ENCODE assay signal across 9 cellular contexts in the genomic region with DNA sequence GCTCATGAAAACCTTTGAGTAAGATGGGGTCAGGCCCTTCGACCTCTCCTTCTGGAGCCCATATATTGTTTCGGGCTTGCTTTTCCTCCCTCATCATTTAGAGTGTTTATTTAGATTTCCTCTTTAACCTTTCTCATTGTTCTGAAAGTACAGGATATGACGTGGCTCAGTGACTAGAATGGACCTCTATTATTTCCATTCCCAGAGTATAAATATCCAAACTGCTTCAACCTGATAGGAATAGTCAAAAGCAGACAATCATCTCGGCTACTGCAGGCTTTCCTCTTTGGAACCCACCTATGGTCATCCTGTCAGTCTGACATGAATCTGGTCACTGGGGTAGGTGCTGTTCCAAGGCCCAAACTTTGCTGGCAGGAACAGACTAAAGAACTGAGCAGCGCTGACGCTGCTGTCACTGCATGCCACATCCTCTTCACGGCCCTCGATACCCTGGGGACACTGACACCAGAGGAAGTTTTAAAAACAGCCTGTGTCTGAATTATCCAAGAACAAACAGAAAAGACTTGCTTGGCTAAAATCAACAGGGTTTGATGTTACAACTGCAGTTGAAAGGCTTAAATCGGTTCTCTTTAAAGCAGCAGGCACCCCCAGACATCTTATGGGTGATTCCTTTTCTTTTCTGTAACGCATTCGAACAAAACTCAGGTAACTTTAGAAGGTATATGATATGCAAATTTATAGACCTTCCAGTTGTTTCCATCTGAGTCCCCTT. TPM values are rescaled to one million over a fixed set of nuclear protein-coding genes. Genes with fewer than 3 reads are reported as not detected.
A peak's percentile ranks its signal among the peaks of the same experiment; 100 is the strongest.
DNase-seq lines count a peak whose midpoint lies in the region; ATAC-seq and TF ChIP-seq lines count a peak whose summit lies in the region.
"Had no signal": no experiment of that assay in that cellular context is flagged by ENCODE, and none has a peak within 500 bp of the region (broad histone marks: within the 10 kb centered on the region; RNA-seq: fewer than 3 reads in every experiment).

No MANE protein-coding gene starts in this region.

- H3K9me3 Mint-ChIP-seq in type B pancreatic cell, result peaks cover 8% of the 10 kb centered on the region

- H4K91ac ChIP-seq in mesenchymal stem cell (ENCODE audit: low read length), result peak overlapping the region; percentile 94

- no peak overlapping the region for H3K14ac ChIP-seq in mesenchymal stem cell (ENCODE audit: low read length in 2 of 2)

- no peaks in the 10 kb centered on the region for H3K79me2 ChIP-seq in SU-DHL-6 (ENCODE audit: insufficient read depth, low read length)

- ATAC-seq in HG02938 (IDR thresholded peaks at IDR 0.05; ENCODE audit: unreplicated experiment), result peak; percentile 67

- H3K4me3 Mint-ChIP-seq in type B pancreatic cell, result peak overlapping the region; percentile 23

- DNase-seq in NCI-H1417 (lab: John Stamatoyannopoulos, UW), result peak; percentile 38 to 64 (median 44)
- DNase-seq in NCI-H1417 treated with DMSO at 0.1 percent for 48 hours (lab: John Stamatoyannopoulos, UW), result no peak
- no peak for DNase-seq in brain microvascular endothelial cell
- DNase-seq in mesenchymal stem cell, result peak; percentile 38
- DNase-seq in type B pancreatic cell (ENCODE audit: extremely low spot score, unreplicated experiment), result no peak
- no peak for DNase-seq in OCI-M1 (lab: John Stamatoyannopoulos, UW)

- no peaks in the 10 kb centered on the region for H3F3A ChIP-seq in SU-DHL-6 (ENCODE audit: insufficient read depth)

- H3K9me3 ChIP-seq in SU-DHL-6 (ENCODE audit: insufficient read depth, low read length) (no peaks in the 10 kb centered on the region), mesenchymal stem cell (ENCODE audit: control insufficient read depth, low read length) (no peaks in the 10 kb centered on the region)

- H3K4me2 ChIP-seq in SU-DHL-6 (ENCODE audit: low read depth, low read length, poor library complexity, severe bottlenecking), result peak overlapping the region; percentile 19
- no peak overlapping the region for H3K4me2 ChIP-seq in mesenchymal stem cell (ENCODE audit: low read length, poor library complexity, severe bottlenecking)

- H2AFZ ChIP-seq in SU-DHL-6 (ENCODE audit: low read depth, low read length, severe bottlenecking) (no peak overlapping the region), mesenchymal stem cell (ENCODE audit: low read depth, low read length) (no peak overlapping the region)

- no peak overlapping the region for H2BK15ac ChIP-seq in mesenchymal stem cell (ENCODE audit: low read depth, poor library complexity, severe bottlenecking)

- H3K36me3 ChIP-seq in SU-DHL-6 (ENCODE audit: low read length), result no peaks in the 10 kb centered on the region
- H3K36me3 ChIP-seq in brain microvascular endothelial cell (replicated peaks), result no peaks in the 10 kb centered on the region
- H3K36me3 ChIP-seq in mesenchymal stem cell (ENCODE audit: control insufficient read depth in 1 of 2, insufficient read depth in 2 of 2, low read depth in 1 of 2, low read length in 2 of 2), result no peaks in the 10 kb centered on the region
- H3K36me3 ChIP-seq: cardiac muscle cell had no signal

- peak overlapping the region; percentile 61 to 81 for H3K18ac ChIP-seq in mesenchymal stem cell (ENCODE audit: low read depth in 1 of 2, low read length in 2 of 2)

- H3K4ac ChIP-seq in mesenchymal stem cell (ENCODE audit: low read depth in 1 of 2, low read length in 2 of 2), result peak overlapping the region; percentile 9 to 73

- H2AK5ac ChIP-seq in mesenchymal stem cell (ENCODE audit: low read length, severe bottlenecking), result no peak overlapping the region

- peaks cover 8% of the 10 kb centered on the region for H3K36me3 Mint-ChIP-seq in type B pancreatic cell

- no peaks in the 10 kb centered on the region for H3K27me3 Mint-ChIP-seq in type B pancreatic cell

- 47% methylated on average over 7 of the region's 11 CpGs for WGBS in mesenchymal stem cell

- H3K4me1 Mint-ChIP-seq in type B pancreatic cell (ENCODE audit: unreplicated experiment), result peaks cover 14% of the 10 kb centered on the region

- no peak overlapping the region for H2BK120ac ChIP-seq in mesenchymal stem cell (ENCODE audit: low read depth, low read length)

- H3K9ac ChIP-seq in SU-DHL-6 (ENCODE audit: low read length) (no peak overlapping the region), mesenchymal stem cell (ENCODE audit: low read length) (peak overlapping the region; percentile 78)

- no peak overlapping the region for H3K27ac ChIP-seq in SU-DHL-6 (ENCODE audit: low read depth, low read length)
- peak overlapping the region; percentile 93 for H3K27ac ChIP-seq in brain microvascular endothelial cell
- H3K27ac ChIP-seq in mesenchymal stem cell (ENCODE audit: low read length, poor library complexity, severe bottlenecking), result peak overlapping the region; percentile 72
- H3K27ac ChIP-seq: cardiac muscle cell had no signal

- peak overlapping the region; percentile 31 to 33 for H2BK12ac ChIP-seq in mesenchymal stem cell (ENCODE audit: low read length in 2 of 2)

- no peaks in the 10 kb centered on the region for H3K79me1 ChIP-seq in mesenchymal stem cell (replicated peaks; ENCODE audit: low read length, poor library complexity, severe bottlenecking)

- H3K27ac Mint-ChIP-seq in type B pancreatic cell, result peak overlapping the region; percentile 85

- TF ChIP-seq CTCF in SU-DHL-6 (IDR thresholded peaks at IDR 0.05; ENCODE audit: insufficient read depth, low read length, poor library complexity, severe bottlenecking) (no peak), brain microvascular endothelial cell (IDR thresholded peaks at IDR 0.05; ENCODE audit: low read depth, low read length, missing control alignments) (no peak), type B pancreatic cell (conservative IDR thresholded peaks at IDR 0.05) (no peak)

- H3K23ac ChIP-seq in mesenchymal stem cell (ENCODE audit: low read length in 2 of 2), result no peak overlapping the region

- no peak overlapping the region for H2BK5ac ChIP-seq in mesenchymal stem cell (ENCODE audit: low read depth, low read length, poor library complexity, severe bottlenecking)

- H4K20me1 ChIP-seq in SU-DHL-6 (ENCODE audit: low read depth, low read length), result no peaks in the 10 kb centered on the region

- peak overlapping the region; percentile 91 for H4K8ac ChIP-seq in mesenchymal stem cell (ENCODE audit: low read length)

- H3K27me3 ChIP-seq in SU-DHL-6 (ENCODE audit: low read length) (no peaks in the 10 kb centered on the region), brain microvascular endothelial cell (replicated peaks) (no peaks in the 10 kb centered on the region), mesenchymal stem cell (ENCODE audit: control insufficient read depth in 1 of 2, insufficient read depth in 1 of 2, low read length in 2 of 2) (no peaks in the 10 kb centered on the region)
- H3K27me3 ChIP-seq: cardiac muscle cell had no signal

- peaks cover 8% of the 10 kb centered on the region for H3K4me1 ChIP-seq in mesenchymal stem cell (ENCODE audit: control insufficient read depth, insufficient read depth, low read depth, low read length)

- in situ Hi-C loops in brain microvascular endothelial cell (cut with HindIII; ENCODE audit: low pct_ligation_motif_present, low sequenced_read_pairs), result no loop called here

- H3K4me3 ChIP-seq in SU-DHL-6 (ENCODE audit: insufficient read depth, low read length, poor library complexity, severe bottlenecking), result no peak overlapping the region
- peak overlapping the region; percentile 1 for H3K4me3 ChIP-seq in brain microvascular endothelial cell (ENCODE audit: low read depth, low read length)
- H3K4me3 ChIP-seq in mesenchymal stem cell (ENCODE audit: insufficient read depth in 1 of 2, low read depth in 1 of 2, low read length in 2 of 2), result peak overlapping the region in 1 of 2 experiments; percentile 62
- H3K4me3 ChIP-seq: cardiac muscle cell had no signal

- H3K9me2 ChIP-seq in SU-DHL-6 (replicated peaks; ENCODE audit: insufficient read depth, low read length), result no peaks in the 10 kb centered on the region

RNA-seq across cellular contexts. Expression of a gene that starts 5.0 kb away (rescaled TPM):
- 36.6 TPM for polyA plus RNA-seq in mesenchymal stem cell (2013, experiment 1 of 2)
- polyA plus RNA-seq in mesenchymal stem cell (2013, experiment 2 of 2), result 38.5 TPM
- total RNA-seq in type B pancreatic cell (ENCODE audit: low replicate concordance), result 73.0 and 142 TPM in 2 replicates

RNA-seq across cellular contexts. Expression of a gene that starts 22.7 kb away (rescaled TPM):
- polyA plus RNA-seq in mesenchymal stem cell (2013, experiment 1 of 2), result 0.43 TPM
- polyA plus RNA-seq in mesenchymal stem cell (2013, experiment 2 of 2), result 0.40 TPM
- 2.9 and 5.6 TPM in 2 replicates for total RNA-seq in type B pancreatic cell (ENCODE audit: low replicate concordance)

Comparison
In these comparisons a context has a peak if more than half of its experiments do, and no peak if none do; other contexts are left out.
1. DNase-seq: peak in NCI-H1417 (3 of 3) and mesenchymal stem cell (single experiment); none in NCI-H1417 treated with DMSO at 0.1 percent for 48 hours (single experiment), brain microvascular endothelial cell (single experiment), type B pancreatic cell (single experiment) and OCI-M1 (single experiment).